9 cellular contexts compared by ENCODE assay signal in genomic region chr5:100647461-100648230, GRCh38.
A peak's percentile ranks its signal among the peaks of the same experiment; 100 is the strongest.
DNase-seq lines count a peak whose midpoint lies in the region; ATAC-seq and TF ChIP-seq lines count a peak whose summit lies in the region.
"Had no signal": no experiment of that assay in that cellular context is flagged by ENCODE, and none has a peak within 500 bp of the region (broad histone marks: within the 10 kb centered on the region; RNA-seq: fewer than 3 reads in every experiment).

No MANE protein-coding gene starts in this region.

- no peaks in the 10 kb centered on the region for H3K27me3 ChIP-seq in right lobe of liver

- CTCF ChIA-PET in activated CD4-positive, alpha-beta memory T cell treated with anti-CD3 and anti-CD28 coated beads, Interleukin-2, amount 10 ng/mL, durations not matched to agents 7 days and 5 days (lab: Charles Lee) = interaction anchor here (0.7 to 1.5 kb wide), 2 partner anchors 10 to 19 kb away, joined by 3 to 4 read pairs; no protein-coding TSS in a partner anchor

- H3K9me3 Mint-ChIP-seq in activated CD4-positive, alpha-beta memory T cell treated with anti-CD3 and anti-CD28 coated beads, Interleukin-2, amount 10 ng/mL, durations not matched to agents 7 days and 5 days = no peaks in the 10 kb centered on the region
- H3K9me3 Mint-ChIP-seq in HFFc6 = peaks cover 4% of the 10 kb centered on the region; the same call in 1 of the 2 replicates
- H3K9me3 Mint-ChIP-seq: central memory CD8-positive, alpha-beta T cell had no signal

- 58% methylated on average over 10 of the region's 10 CpGs for WGBS in right lobe of liver (ENCODE audit: insufficient coverage, low coverage, low lambda C conversion rate, missing lambda C conversion rate)

- H3K4me3 Mint-ChIP-seq in activated CD4-positive, alpha-beta memory T cell treated with anti-CD3 and anti-CD28 coated beads, Interleukin-2, amount 10 ng/mL, durations not matched to agents 7 days and 5 days = peak overlapping the region; percentile 26
- H3K4me3 Mint-ChIP-seq in HFFc6 = no peak overlapping the region
- H3K4me3 Mint-ChIP-seq: central memory CD8-positive, alpha-beta T cell had no signal

- H3K9me3 ChIP-seq in right lobe of liver = no peaks in the 10 kb centered on the region

- no peaks in the 10 kb centered on the region for H3K36me3 ChIP-seq in right lobe of liver

- DNase-seq in GDM1 (lab: John Stamatoyannopoulos, UW) = peak; percentile 64
- peak; percentile 78 for DNase-seq in HT-29 (ENCODE audit: low spot score)
- DNase-seq in activated CD4-positive, alpha-beta memory T cell treated with anti-CD3 and anti-CD28 coated beads, Interleukin-2, amount 10 ng/mL, durations not matched to agents 7 days and 5 days = peak; percentile 20
- peak in 2 of 3 donors; percentile 47 to 60 for DNase-seq in right lobe of liver
- no peak for DNase-seq in HFFc6
- DNase-seq in dedifferentiated amniotic fluid mesenchymal stem cell (ENCODE audit: extremely low spot score) = no peak
- DNase-seq in NCI-H446 treated with DMSO at 0.1 percent for 48 hours (lab: John Stamatoyannopoulos, UW) = no peak

- H3K27me3 Mint-ChIP-seq in activated CD4-positive, alpha-beta memory T cell treated with anti-CD3 and anti-CD28 coated beads, Interleukin-2, amount 10 ng/mL, durations not matched to agents 7 days and 5 days = peaks cover 1% of the 10 kb centered on the region
- H3K27me3 Mint-ChIP-seq in HFFc6 (ENCODE audit: insufficient read depth) = peaks cover 3% of the 10 kb centered on the region
- H3K27me3 Mint-ChIP-seq: central memory CD8-positive, alpha-beta T cell had no signal

- H3K27ac ChIP-seq in right lobe of liver = no peak overlapping the region

- ATAC-seq in GM19468 (IDR thresholded peaks at IDR 0.05; ENCODE audit: extremely low read depth, unreplicated experiment) (peak; percentile 49), right lobe of liver (peak in 1 of 4 donors; percentile 35)

- TF ChIP-seq CTCF in right lobe of liver (IDR thresholded peaks at IDR 0.05) = no peak
- TF ChIP-seq CTCF in HFFc6 (IDR thresholded peaks at IDR 0.05) = no peak

- intact Hi-C loops in right lobe of liver (cut with DNase I) = no loop called here

- H3K4me1 Mint-ChIP-seq in activated CD4-positive, alpha-beta memory T cell treated with anti-CD3 and anti-CD28 coated beads, Interleukin-2, amount 10 ng/mL, durations not matched to agents 7 days and 5 days = peaks cover 11% of the 10 kb centered on the region
- no peaks in the 10 kb centered on the region for H3K4me1 Mint-ChIP-seq in HFFc6 (ENCODE audit: low read depth)
- H3K4me1 Mint-ChIP-seq: central memory CD8-positive, alpha-beta T cell had no signal

- H3K36me3 Mint-ChIP-seq in activated CD4-positive, alpha-beta memory T cell treated with anti-CD3 and anti-CD28 coated beads, Interleukin-2, amount 10 ng/mL, durations not matched to agents 7 days and 5 days (ENCODE audit: low read depth) = no peaks in the 10 kb centered on the region
- H3K36me3 Mint-ChIP-seq in HFFc6 (ENCODE audit: low read depth) = no peaks in the 10 kb centered on the region

- POLR2A ChIA-PET in activated CD4-positive, alpha-beta memory T cell treated with anti-CD3 and anti-CD28 coated beads, Interleukin-2, amount 10 ng/mL, durations not matched to agents 7 days and 5 days (lab: Charles Lee) = interaction anchor here (0.7 to 1.6 kb wide), 8 partner anchors 10 to 257 kb away, joined by 3 to 8 read pairs (median 3); partner anchors contain the start of gene ST8SIA4

- peak overlapping the region; percentile 66 for H3K27ac Mint-ChIP-seq in activated CD4-positive, alpha-beta memory T cell treated with anti-CD3 and anti-CD28 coated beads, Interleukin-2, amount 10 ng/mL, durations not matched to agents 7 days and 5 days
- H3K27ac Mint-ChIP-seq in HFFc6 = no peak overlapping the region

- H3K4me3 ChIP-seq in right lobe of liver = no peak overlapping the region

- TF ChIP-seq POLR2A in right lobe of liver (IDR thresholded peaks at IDR 0.05) = no peak

- no peaks in the 10 kb centered on the region for H3K4me1 ChIP-seq in right lobe of liver

Comparison
In these comparisons a context has a peak if more than half of its experiments do, and no peak if none do; other contexts are left out.
1. DNase-seq: peak in GDM1 (single experiment), HT-29 (single experiment), activated CD4-positive, alpha-beta memory T cell treated with anti-CD3 and anti-CD28 coated beads, Interleukin-2, amount 10 ng/mL, durations not matched to agents 7 days and 5 days (single experiment) and right lobe of liver (2 of 3); none in HFFc6 (single experiment), dedifferentiated amniotic fluid mesenchymal stem cell (single experiment) and NCI-H446 treated with DMSO at 0.1 percent for 48 hours (single experiment).